8 cellular contexts compared by ENCODE assay signal in the genomic region with DNA sequence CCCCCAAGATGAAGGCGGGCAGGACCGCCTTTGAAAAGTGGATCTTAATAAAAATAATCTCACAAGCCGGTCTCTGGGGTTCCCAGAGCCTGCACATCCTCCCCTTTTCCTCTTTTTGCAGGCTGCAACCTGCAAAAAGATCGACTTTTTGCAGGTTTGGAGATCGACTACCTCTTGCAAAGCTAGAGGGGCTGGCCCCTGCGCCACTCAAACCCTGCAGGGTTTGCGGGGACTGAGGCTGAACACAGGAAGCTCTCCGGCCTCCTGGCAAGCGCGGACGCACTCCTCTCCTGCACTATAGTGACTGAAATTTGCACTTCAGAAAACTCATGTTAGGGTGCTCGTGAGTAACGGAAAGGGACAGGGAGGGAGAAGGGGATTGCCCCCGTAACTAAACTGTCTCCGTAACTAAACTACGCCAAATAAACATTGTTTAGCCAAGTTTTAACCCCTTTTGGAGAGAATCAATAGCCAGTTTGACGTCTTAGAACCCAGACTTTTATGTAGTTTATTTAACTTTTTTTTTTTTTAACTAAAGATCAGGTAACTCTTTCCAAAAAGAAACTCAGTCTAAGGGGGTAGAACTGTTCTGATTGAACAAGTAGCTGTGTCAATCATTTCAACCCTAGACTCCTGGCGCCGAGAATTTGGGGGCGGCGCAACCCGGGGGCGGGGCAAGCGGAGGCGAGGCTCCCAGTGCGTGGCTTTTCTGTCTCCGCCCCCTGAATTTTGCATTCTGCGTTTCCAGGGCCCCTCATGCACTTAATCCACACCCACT. TPM values are rescaled to one million over a fixed set of nuclear protein-coding genes. Genes with fewer than 3 reads are reported as not detected.
DNase-seq lines count a peak whose midpoint lies in the region; ATAC-seq and TF ChIP-seq lines count a peak whose summit lies in the region.

No MANE protein-coding gene starts in this region.

- peak overlapping the region; percentile 72 to 89 (median 84) for H3K4me3 Mint-ChIP-seq in CD4-positive, alpha-beta memory T cell

- ATAC-seq in HG02938 (IDR thresholded peaks at IDR 0.05; ENCODE audit: unreplicated experiment) (peak; percentile 49), GM21717 (IDR thresholded peaks at IDR 0.05; ENCODE audit: unreplicated experiment) (no peak)

- peaks cover 10% of the 10 kb centered on the region for H3K27me3 ChIP-seq in CD4-positive, alpha-beta memory T cell (ENCODE audit: insufficient read depth, low read length)
- peaks cover 29 to 53% of the 10 kb centered on the region in 2 donors for H3K27me3 ChIP-seq in mucosa of rectum (ENCODE audit: control insufficient read depth in 2 of 2, insufficient read depth in 2 of 2, low read length in 2 of 2)

- no peak for TF ChIP-seq CTCF in epithelial cell of esophagus (IDR thresholded peaks at IDR 0.05; ENCODE audit: insufficient read depth, low read depth, low read length, missing control alignments)

- no peak overlapping the region for H3K4me3 ChIP-seq in CD4-positive, alpha-beta memory T cell (ENCODE audit: low read length in 2 of 2)
- peak overlapping the region; percentile 35 for H3K4me3 ChIP-seq in epithelial cell of esophagus (ENCODE audit: low read length)
- H3K4me3 ChIP-seq in mucosa of rectum (ENCODE audit: low read length in 2 of 2) = peak overlapping the region; percentile 51 to 70

- DNase-seq in CD4-positive, alpha-beta memory T cell = peak in 3 of 5 donors; percentile 19 to 52 (median 22)
- DNase-seq in NCI-H748 treated with DMSO at 0.1 percent for 48 hours (lab: John Stamatoyannopoulos, UW) = peak; percentile 92
- peak; percentile 66 for DNase-seq in activated T-cell treated with anti-CD3 and anti-CD28 coated beads for 24 hours (ENCODE audit: low read depth)
- peak; percentile 57 for DNase-seq in epithelial cell of esophagus (ENCODE audit: low read depth)
- DNase-seq in stimulated activated CD8-positive, alpha-beta memory T cell treated with anti-CD3 and anti-CD28 coated beads, Interleukin-4, amount 100 ng/mL, for 48 hours = peak; percentile 85

- H3K27ac ChIP-seq in CD4-positive, alpha-beta memory T cell (ENCODE audit: low read depth, low read length) = no peak overlapping the region
- peak overlapping the region; percentile 63 for H3K27ac ChIP-seq in mucosa of rectum (ENCODE audit: low read depth in 2 of 2, low read length in 2 of 2)

- H3K9me3 ChIP-seq in CD4-positive, alpha-beta memory T cell (ENCODE audit: control insufficient read depth in 1 of 2, low read length in 2 of 2) = no peaks in the 10 kb centered on the region
- no peaks in the 10 kb centered on the region for H3K9me3 ChIP-seq in mucosa of rectum (ENCODE audit: control insufficient read depth in 2 of 2, low read length in 2 of 2)

- intact Hi-C loops in CD4-positive, alpha-beta memory T cell (cut with micrococcal nuclease) = no loop called here

- peaks cover 16 to 35% (median 24%) of the 10 kb centered on the region in 4 donors for H3K4me1 Mint-ChIP-seq in CD4-positive, alpha-beta memory T cell

- H3K9ac ChIP-seq in mucosa of rectum (ENCODE audit: low read depth in 1 of 2, low read length in 2 of 2) = peak overlapping the region; percentile 2 to 34

- peaks cover 29% of the 10 kb centered on the region for H3K4me1 ChIP-seq in CD4-positive, alpha-beta memory T cell (ENCODE audit: insufficient read depth, low read length)
- H3K4me1 ChIP-seq in mucosa of rectum (ENCODE audit: control insufficient read depth in 2 of 2, insufficient read depth in 2 of 2, low read length in 2 of 2) = peaks cover 5 to 9% of the 10 kb centered on the region in 2 donors

- H3K36me3 Mint-ChIP-seq in CD4-positive, alpha-beta memory T cell = no peaks in the 10 kb centered on the region

- CTCF ChIA-PET in CD4-positive, alpha-beta memory T cell (lab: Charles Lee; ENCODE audit: partially characterized antibody) = interaction anchor here (1.6 to 2.0 kb wide), 2 partner anchors 10 to 1020 kb away, joined by 6 to 8 read pairs; no protein-coding TSS in a partner anchor

- peak overlapping the region in 2 of 7 donors; percentile 57 to 76 for H3K27ac Mint-ChIP-seq in CD4-positive, alpha-beta memory T cell

- POLR2A ChIA-PET in CD4-positive, alpha-beta memory T cell (lab: Charles Lee; ENCODE audit: partially characterized antibody) = no interaction called here

- peaks cover 0 to 2% (median 0%) of the 10 kb centered on the region in 8 donors for H3K9me3 Mint-ChIP-seq in CD4-positive, alpha-beta memory T cell

- no peaks in the 10 kb centered on the region for H3K36me3 ChIP-seq in CD4-positive, alpha-beta memory T cell (ENCODE audit: insufficient read depth, low read length)
- no peaks in the 10 kb centered on the region for H3K36me3 ChIP-seq in mucosa of rectum (ENCODE audit: control insufficient read depth in 2 of 2, insufficient read depth in 2 of 2, low read length in 2 of 2)

- peaks cover 55 to 56% of the 10 kb centered on the region in 2 donors for H3K27me3 Mint-ChIP-seq in CD4-positive, alpha-beta memory T cell

RNA-seq across cellular contexts. Expression of gene IGFBP5, which starts 2.5 kb away (rescaled TPM):
- under 1 TPM in 1 of 2 experiments, not detected in 1; 0.23 TPM for total RNA-seq in CD4-positive, alpha-beta memory T cell
- polyA plus RNA-seq in CD4-positive, alpha-beta memory T cell = not detected

RNA-seq across cellular contexts. Expression of gene IGFBP2, which starts 59.6 kb away (rescaled TPM):
- not detected for total RNA-seq in CD4-positive, alpha-beta memory T cell
- not detected for polyA plus RNA-seq in CD4-positive, alpha-beta memory T cell

Comparison
In these comparisons a context has a peak if more than half of its experiments do, and no peak if none do; other contexts are left out.
1. DNase-seq: peak in every context shown above with its lines; median percentile 92 in NCI-H748 treated with DMSO at 0.1 percent for 48 hours; 85 in stimulated activated CD8-positive, alpha-beta memory T cell treated with anti-CD3 and anti-CD28 coated beads, Interleukin-4, amount 100 ng/mL, for 48 hours; 66 in activated T-cell treated with anti-CD3 and anti-CD28 coated beads for 24 hours; 57 in epithelial cell of esophagus; 22 in CD4-positive, alpha-beta memory T cell.
2. H3K4me3 ChIP-seq: peak in epithelial cell of esophagus (single experiment) and mucosa of rectum (2 of 2); none in CD4-positive, alpha-beta memory T cell (0 of 2).